Comparison of ENCODE assay signal across 30 cellular contexts in the genomic region with DNA sequence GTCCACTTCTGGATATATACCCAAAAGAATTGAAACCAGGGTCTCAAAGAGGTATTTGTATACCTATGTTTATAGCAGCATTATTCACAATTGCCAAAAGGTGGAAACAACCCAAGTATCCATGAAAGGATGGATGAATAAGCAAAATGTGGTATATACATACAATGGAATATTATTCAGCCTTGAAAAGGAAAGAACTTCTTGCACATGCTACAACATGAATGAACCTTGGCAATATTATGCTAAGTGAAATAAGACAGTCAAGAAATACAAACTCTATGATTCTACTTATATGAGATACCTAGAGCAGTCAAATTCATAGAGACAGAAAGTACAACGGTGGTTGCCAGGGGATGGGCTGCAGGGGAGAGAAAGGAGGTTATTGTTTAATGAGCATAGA.
"Had no signal": no experiment of that assay in that cellular context is flagged by ENCODE, and none has a peak within 500 bp of the region (broad histone marks: within the 10 kb centered on the region; RNA-seq: fewer than 3 reads in every experiment).

No MANE protein-coding gene starts in this region.

- FAIRE-seq: colon, endometrium, endothelial cell of umbilical vein, frontal cortex had no signal

- H2AFZ ChIP-seq: hepatocyte had no signal

- H3K4me2 ChIP-seq: hepatocyte had no signal

- H3K27me3 ChIP-seq: colonic mucosa, dorsolateral prefrontal cortex, esophagus muscularis mucosa, esophagus squamous epithelium, foreskin keratinocyte, gastrocnemius medialis, gastroesophageal sphincter, heart left ventricle, hepatocyte had no signal

- H3K9me3 ChIP-seq: colonic mucosa, esophagus muscularis mucosa, esophagus squamous epithelium, gastrocnemius medialis, gastroesophageal sphincter, heart left ventricle, heart right ventricle had no signal

- H3K9me3 Mint-ChIP-seq: dendritic cell treated with granulocyte-macrophage colony-stimulating factor and Interleukin-4, amounts not matched to agents 40 ng/mL and 50 ng/mL, for 4 days; effector memory CD8-positive, alpha-beta T cell had no signal

- H3K4me1 ChIP-seq: colonic mucosa, esophagus muscularis mucosa, esophagus squamous epithelium, foreskin keratinocyte, gastrocnemius medialis had no signal

- H3K79me2 ChIP-seq: hepatocyte had no signal

- H3K36me3 ChIP-seq: colonic mucosa, esophagus muscularis mucosa, esophagus squamous epithelium, gastrocnemius medialis, gastroesophageal sphincter, heart left ventricle, heart right ventricle had no signal

- H3K27ac Mint-ChIP-seq: effector memory CD8-positive, alpha-beta T cell; endodermal cell had no signal

- DNase-seq: colonic mucosa; cortex of kidney; dermis blood vessel endothelial cell; dorsolateral prefrontal cortex; effector CD4-positive, alpha-beta T cell; effector CD8-positive, alpha-beta T cell; effector memory CD4-positive, alpha-beta T cell; effector memory CD8-positive, alpha-beta T cell; endodermal cell; erythroblast; esophagus squamous epithelium; foreskin fibroblast; foreskin keratinocyte; foreskin melanocyte; gastrocnemius medialis; glutamatergic neuron; head of caudate nucleus; heart left ventricle; heart right ventricle had no signal

- ATAC-seq: effector memory CD8-positive, alpha-beta T cell; esophagus mucosa; foreskin keratinocyte; gastrocnemius medialis; gastroesophageal sphincter; heart left ventricle; heart right ventricle had no signal

- H3K4me3 ChIP-seq: colonic mucosa, coronary artery, dorsolateral prefrontal cortex, esophagus muscularis mucosa, esophagus squamous epithelium, gastrocnemius medialis, gastroesophageal sphincter, heart left ventricle, heart right ventricle, hepatocyte had no signal

- H3K27ac ChIP-seq: colonic mucosa, coronary artery, dorsolateral prefrontal cortex, epithelial cell of prostate, esophagus muscularis mucosa, esophagus squamous epithelium, foreskin keratinocyte, gastrocnemius medialis, gastroesophageal sphincter, heart left ventricle, heart right ventricle, hepatocyte had no signal
